ENCODE assay signal across 8 cellular contexts in genomic region chr16:13957197-13958078, GRCh38. TPM values are rescaled to one million over a fixed set of nuclear protein-coding genes. Genes with fewer than 3 reads are reported as not detected.
DNase-seq lines count a peak whose midpoint lies in the region; ATAC-seq, FAIRE-seq and TF ChIP-seq lines count a peak whose summit lies in the region.

No MANE protein-coding gene starts in this region.

- DNase-seq in activated effector memory CD4-positive, alpha-beta T cell treated with anti-CD3 and anti-CD28 coated beads, Interleukin-2, amount 50 U/mL, for 16 hours, result peak; percentile 67
- no peak for DNase-seq in activated effector memory CD4-positive, alpha-beta T cell treated with Interleukin-2 at 50 U/mL for 16 hours
- DNase-seq in H54 (ENCODE audit: insufficient read length, low spot score) (peak; percentile 52), LoVo (ENCODE audit: low spot score) (peak; percentile 91), SKM-1 treated with dmso at 0.1 percent for 144 hours (lab: John Stamatoyannopoulos, UW; ENCODE audit: unreplicated experiment) (peak; percentile 85), epithelial cell of proximal tubule (ENCODE audit: low read depth) (peak; percentile 85)
- DNase-seq in natural killer cell treated with Interleukin-12 subunit alpha and Interleukin-12 subunit beta and Interleukin-15 and Interleukin-18, amount 100 ng/mL, for 72 hours (ENCODE audit: low spot score), result no peak

- H3K36me3 Mint-ChIP-seq in natural killer cell treated with Interleukin-12 subunit alpha and Interleukin-12 subunit beta and Interleukin-15 and Interleukin-18, amount 100 ng/mL, for 72 hours, result no peaks in the 10 kb centered on the region

- TF ChIP-seq CTCF in epithelial cell of proximal tubule (conservative IDR thresholded peaks at IDR 0.05; ENCODE audit: low read depth, low read length), result no peak

- H3K4me3 Mint-ChIP-seq in natural killer cell treated with Interleukin-12 subunit alpha and Interleukin-12 subunit beta and Interleukin-15 and Interleukin-18, amount 100 ng/mL, for 72 hours, result peak overlapping the region; percentile 69

- H3K27ac Mint-ChIP-seq in natural killer cell treated with Interleukin-12 subunit alpha and Interleukin-12 subunit beta and Interleukin-15 and Interleukin-18, amount 100 ng/mL, for 72 hours, result no peak overlapping the region

- H3K4me1 Mint-ChIP-seq in natural killer cell treated with Interleukin-12 subunit alpha and Interleukin-12 subunit beta and Interleukin-15 and Interleukin-18, amount 100 ng/mL, for 72 hours (ENCODE audit: low read depth in 2 of 2), result peaks cover 0 to 13% of the 10 kb centered on the region in 2 donors

- no peaks in the 10 kb centered on the region for H3K9me3 Mint-ChIP-seq in natural killer cell treated with Interleukin-12 subunit alpha and Interleukin-12 subunit beta and Interleukin-15 and Interleukin-18, amount 100 ng/mL, for 72 hours

- ATAC-seq in natural killer cell treated with Interleukin-12 subunit alpha and Interleukin-12 subunit beta and Interleukin-15 and Interleukin-18, amount 100 ng/mL, for 72 hours, result peak; percentile 52 to 62
- ATAC-seq in HG02970 (IDR thresholded peaks at IDR 0.05; ENCODE audit: low FRiP score, unreplicated experiment), result no peak

- no peak for TF ChIP-seq POLR2A in H54 (IDR thresholded peaks at IDR 0.05; ENCODE audit: low read depth, low read length)

- FAIRE-seq in H54 (lab: Jason Lieb, UNC), result peak; percentile 75

- peak overlapping the region; percentile 34 for H3K4me3 ChIP-seq in epithelial cell of proximal tubule (ENCODE audit: low read depth, low read length)

- peaks cover 31 to 36% of the 10 kb centered on the region in 2 donors for H3K27me3 Mint-ChIP-seq in natural killer cell treated with Interleukin-12 subunit alpha and Interleukin-12 subunit beta and Interleukin-15 and Interleukin-18, amount 100 ng/mL, for 72 hours

RNA-seq across cellular contexts. Expression of gene ERCC4, which starts 37.5 kb away (rescaled TPM):
- 6.5 and 14.2 TPM in 2 replicates for total RNA-seq in epithelial cell of proximal tubule
- 10 to 100 TPM; 13.1 to 22.6 TPM for total RNA-seq in natural killer cell treated with Interleukin-12 subunit alpha and Interleukin-12 subunit beta and Interleukin-15 and Interleukin-18, amount 100 ng/mL, for 72 hours

Comparison
In these comparisons a context has a peak if more than half of its experiments do, and no peak if none do; other contexts are left out.
1. DNase-seq: peak in activated effector memory CD4-positive, alpha-beta T cell treated with anti-CD3 and anti-CD28 coated beads, Interleukin-2, amount 50 U/mL, for 16 hours (single experiment), H54 (single experiment), LoVo (single experiment), SKM-1 treated with dmso at 0.1 percent for 144 hours (single experiment) and epithelial cell of proximal tubule (single experiment); none in activated effector memory CD4-positive, alpha-beta T cell treated with Interleukin-2 at 50 U/mL for 16 hours (single experiment) and natural killer cell treated with Interleukin-12 subunit alpha and Interleukin-12 subunit beta and Interleukin-15 and Interleukin-18, amount 100 ng/mL, for 72 hours (single experiment).